Comparison of ENCODE assay signal across 1 cellular context in the genomic region with DNA sequence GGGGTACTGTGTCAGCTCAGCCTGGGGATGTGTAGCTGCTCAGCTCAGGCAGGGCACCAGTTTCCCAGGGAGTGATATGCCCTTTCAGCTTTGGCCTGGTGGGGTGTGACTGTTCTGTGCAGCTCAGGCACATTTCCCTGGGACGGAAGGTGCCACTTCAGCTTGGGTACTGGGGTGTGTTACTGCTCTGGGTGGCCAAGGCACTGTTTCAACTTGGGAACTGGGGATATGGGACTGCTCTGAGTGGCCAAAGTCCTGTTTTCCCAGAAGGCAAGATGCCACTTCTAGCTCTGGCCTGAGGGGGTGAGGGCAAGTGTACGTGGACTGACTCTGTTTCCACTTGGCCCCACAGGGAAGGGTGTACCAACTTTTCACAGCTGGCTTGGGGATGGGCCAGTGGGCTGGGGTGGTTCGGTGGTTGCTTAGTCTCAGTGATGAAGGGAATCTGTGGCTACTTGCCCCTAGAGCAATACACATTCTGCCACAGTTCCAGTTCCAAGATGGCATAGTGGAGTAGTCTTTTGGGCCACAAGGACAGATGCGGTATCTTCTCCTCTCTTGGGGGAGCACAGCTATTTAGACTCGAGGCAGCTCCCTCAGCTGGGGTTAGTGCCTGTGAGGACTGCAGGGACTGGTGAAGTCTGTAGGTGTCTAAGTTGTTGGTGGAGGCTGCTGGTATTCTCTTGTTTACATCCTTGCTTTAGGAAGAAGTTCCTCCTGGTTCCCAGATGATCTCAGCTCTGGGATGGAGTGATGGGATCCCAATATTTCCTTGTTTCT.
TF ChIP-seq lines count a peak whose summit lies in the region.

No MANE protein-coding gene starts in this region.

TF ChIP-seq in H1, 55 proteins besides CTCF, POLR2A, EP300 and RAD21:
- TF ChIP-seq KDM1A (IDR thresholded peaks at IDR 0.05; ENCODE audit: borderline replicate concordance, low read length): no peak
- TF ChIP-seq FOSL1 (IDR thresholded peaks at IDR 0.05; ENCODE audit: insufficient read depth, low read depth, low read length): no peak
- no peak for TF ChIP-seq RFX5 (IDR thresholded peaks at IDR 0.05; ENCODE audit: borderline replicate concordance, low read depth, low read length)
- no peak for TF ChIP-seq CBX5 (IDR thresholded peaks at IDR 0.05; ENCODE audit: low read depth, low read length)
- TF ChIP-seq EZH2 (IDR thresholded peaks at IDR 0.05; ENCODE audit: low read depth, low read length, severe bottlenecking): no peak
- TF ChIP-seq SIRT6 (IDR thresholded peaks at IDR 0.05; ENCODE audit: low read length): no peak
- TF ChIP-seq, protein P1, sequence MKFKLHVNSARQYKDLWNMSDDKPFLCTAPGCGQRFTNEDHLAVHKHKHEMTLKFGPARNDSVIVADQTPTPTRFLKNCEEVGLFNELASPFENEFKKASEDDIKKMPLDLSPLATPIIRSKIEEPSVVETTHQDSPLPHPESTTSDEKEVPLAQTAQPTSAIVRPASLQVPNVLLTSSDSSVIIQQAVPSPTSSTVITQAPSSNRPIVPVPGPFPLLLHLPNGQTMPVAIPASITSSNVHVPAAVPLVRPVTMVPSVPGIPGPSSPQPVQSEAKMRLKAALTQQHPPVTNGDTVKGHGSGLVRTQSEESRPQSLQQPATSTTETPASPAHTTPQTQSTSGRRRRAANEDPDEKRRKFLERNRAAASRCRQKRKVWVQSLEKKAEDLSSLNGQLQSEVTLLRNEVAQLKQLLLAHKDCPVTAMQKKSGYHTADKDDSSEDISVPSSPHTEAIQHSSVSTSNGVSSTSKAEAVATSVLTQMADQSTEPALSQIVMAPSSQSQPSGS (IDR thresholded peaks at IDR 0.05; ENCODE audit: low read length): no peak
- no peak for TF ChIP-seq POLR2AphosphoS5 (IDR thresholded peaks at IDR 0.05; ENCODE audit: low read depth, low read length)
TF ChIP-seq in H1: peak in this region for 0.
